ENCODE assay signal across 8 cellular contexts in the genomic region with DNA sequence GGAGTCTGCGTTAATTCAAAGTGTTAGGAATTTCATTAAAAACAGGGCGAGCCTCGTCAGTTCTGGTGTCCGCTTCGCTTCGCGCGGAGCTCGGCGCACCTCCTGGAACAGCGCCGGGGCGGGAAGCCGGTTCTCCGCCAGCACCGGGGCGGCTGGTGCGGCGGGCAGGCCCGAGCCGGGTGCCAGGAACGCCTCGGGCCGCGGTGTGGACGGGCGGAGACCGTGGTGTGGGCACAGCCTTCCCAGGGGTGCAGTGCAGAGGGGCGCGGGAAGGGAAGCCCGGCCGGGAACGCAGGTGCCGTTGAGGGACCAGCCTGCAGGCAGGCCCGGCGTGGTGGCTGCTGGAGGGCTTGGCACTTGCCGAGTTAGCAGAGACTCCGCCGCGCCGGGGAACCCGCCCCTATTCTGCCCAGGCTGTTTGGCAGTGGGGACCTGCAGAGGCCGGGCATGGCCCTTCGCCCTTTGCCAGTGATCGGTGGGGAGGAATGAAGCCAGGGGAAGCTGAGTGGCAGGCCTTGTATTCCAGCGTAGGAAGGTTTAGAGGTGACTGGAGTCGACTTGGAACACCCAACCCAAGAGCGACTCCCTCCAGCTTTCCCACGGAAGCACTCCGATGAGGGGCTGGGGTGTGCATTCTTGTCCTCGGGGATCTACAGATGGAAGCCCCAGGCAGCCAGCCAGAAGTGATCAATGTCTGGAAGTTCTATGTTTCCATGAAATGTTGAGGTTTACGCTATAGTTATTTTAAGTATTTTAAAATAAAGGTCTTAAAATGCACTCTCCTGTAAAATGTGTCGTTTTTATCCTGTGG. TPM values are rescaled to one million over a fixed set of nuclear protein-coding genes. Genes with fewer than 3 reads are reported as not detected.
DNase-seq lines count a peak whose midpoint lies in the region; ATAC-seq, FAIRE-seq and TF ChIP-seq lines count a peak whose summit lies in the region.

No MANE protein-coding gene starts in this region.

- peak overlapping the region; percentile 94 for H3K27ac Mint-ChIP-seq in osteocyte (ENCODE audit: unreplicated experiment)

- H3K9me3 Mint-ChIP-seq in osteocyte (ENCODE audit: unreplicated experiment) = no peaks in the 10 kb centered on the region

- TF ChIP-seq POLR2A in gastroesophageal sphincter (IDR thresholded peaks at IDR 0.05) (no peak), GM12892 (IDR thresholded peaks at IDR 0.05; ENCODE audit: low read depth, low read length) (no peak)

- H3K9me3 ChIP-seq in gastroesophageal sphincter = no peaks in the 10 kb centered on the region

- 15 to 39% methylated on average over 5 to 15 of the region's 53 CpGs for WGBS in gastroesophageal sphincter (ENCODE audit: low coverage in 1 of 2), 2 donors

- TF ChIP-seq EP300 in gastroesophageal sphincter (IDR thresholded peaks at IDR 0.05) = no peak

- H3K27me3 Mint-ChIP-seq in osteocyte (ENCODE audit: unreplicated experiment) = no peaks in the 10 kb centered on the region

- H3K36me3 Mint-ChIP-seq in osteocyte (ENCODE audit: unreplicated experiment) = no peaks in the 10 kb centered on the region

- ATAC-seq in GM19035 (IDR thresholded peaks at IDR 0.05; ENCODE audit: unreplicated experiment) (peak; percentile 1), gastroesophageal sphincter (peak; percentile 14)

- TF ChIP-seq CTCF in gastroesophageal sphincter (IDR thresholded peaks at IDR 0.05) (no peak), osteocyte (IDR thresholded peaks at IDR 0.05) (no peak)

- no peaks in the 10 kb centered on the region for H3K36me3 ChIP-seq in gastroesophageal sphincter

- peak; percentile 17 for DNase-seq in NCI-H226
- peak; percentile 21 for DNase-seq in activated gamma-delta T cell treated with Interleukin-2 at 50 U/mL for 16 hours
- no peak for DNase-seq in osteocyte (ENCODE audit: extremely low spot score, unreplicated experiment)
- peak; percentile 68 for DNase-seq in ureter (ENCODE audit: low spot score)
- no peak for DNase-seq in GM12892 (ENCODE audit: insufficient read length)
- no peak for DNase-seq in cerebellar nuclear complex (lab: John Stamatoyannopoulos, UW)

- peak overlapping the region; percentile 57 to 100 (median 100) for H3K27ac ChIP-seq in gastroesophageal sphincter

- peaks cover 24% of the 10 kb centered on the region for H3K4me1 Mint-ChIP-seq in osteocyte (ENCODE audit: unreplicated experiment)

- no peak for FAIRE-seq in GM12892 (lab: Jason Lieb, UNC)

- peaks cover 0 to 36% (median 7%) of the 10 kb centered on the region in 3 donors for H3K4me1 ChIP-seq in gastroesophageal sphincter

- H3K27me3 ChIP-seq in gastroesophageal sphincter = no peaks in the 10 kb centered on the region

- H3K4me3 Mint-ChIP-seq in osteocyte (ENCODE audit: unreplicated experiment) = peak overlapping the region; percentile 79

- H3K4me3 ChIP-seq in gastroesophageal sphincter = peak overlapping the region; percentile 28 to 98

RNA-seq across cellular contexts. Expression of gene RHEB, which starts 0.9 kb away (rescaled TPM):
- total RNA-seq in gastroesophageal sphincter (100 to 1,000 TPM; 107 to 229 (median 155) TPM), osteocyte (97.2 and 97.7 TPM in 2 replicates), ureter (95.2 TPM)
- 41.4 TPM for polyA plus RNA-seq in GM12892 (2012; ENCODE audit: missing spikeins)

Comparison
In these comparisons a context has a peak if more than half of its experiments do, and no peak if none do; other contexts are left out.
1. DNase-seq: peak in NCI-H226 (single experiment), activated gamma-delta T cell treated with Interleukin-2 at 50 U/mL for 16 hours (single experiment) and ureter (single experiment); none in osteocyte (single experiment), GM12892 (single experiment) and cerebellar nuclear complex (0 of 2).